ENCODE assay signal across 18 cellular contexts in genomic region chr2:69191672-69192071, GRCh38.
"Had no signal": no experiment of that assay in that cellular context is flagged by ENCODE, and none has a peak within 500 bp of the region (broad histone marks: within the 10 kb centered on the region; RNA-seq: fewer than 3 reads in every experiment).

No MANE protein-coding gene starts in this region.

- H3K4me1 ChIP-seq: gastrocnemius medialis had no signal

- H3K36me3 Mint-ChIP-seq: activated CD8-positive, alpha-beta memory T cell treated with anti-CD3 and anti-CD28 coated beads, Interleukin-2, amount 10 ng/mL, durations not matched to agents 7 days and 5 days; activated naive CD8-positive, alpha-beta T cell treated with anti-CD3 and anti-CD28 coated beads, Interleukin-2, amount 10 ng/mL, durations not matched to agents 7 days and 5 days; stimulated activated effector memory CD8-positive, alpha-beta T cell treated with anti-CD3 and anti-CD28 coated beads, Interleukin-12 subunit alpha, Interleukin-12 subunit beta, amount 100 ng/mL, for 72 hours had no signal

- H3K4me3 ChIP-seq: ascending aorta, gastrocnemius medialis, heart right ventricle, neural progenitor cell had no signal

- H3K9me3 Mint-ChIP-seq: activated naive CD8-positive, alpha-beta T cell treated with anti-CD3 and anti-CD28 coated beads, Interleukin-2, amount 10 ng/mL, durations not matched to agents 7 days and 5 days; activated T-cell treated with anti-CD3 and anti-CD28 coated beads, Interleukin-2, amount 50 U/mL, for 24 hours; neural progenitor cell; stimulated activated effector memory CD8-positive, alpha-beta T cell treated with anti-CD3 and anti-CD28 coated beads, Interleukin-12 subunit alpha, Interleukin-12 subunit beta, amount 100 ng/mL, for 72 hours; type B pancreatic cell had no signal

- H3K9me3 ChIP-seq: ascending aorta, gastrocnemius medialis, heart right ventricle had no signal

- H3K27me3 Mint-ChIP-seq: type B pancreatic cell had no signal

- H3K4me1 Mint-ChIP-seq: activated CD8-positive, alpha-beta memory T cell treated with anti-CD3 and anti-CD28 coated beads, Interleukin-2, amount 10 ng/mL, durations not matched to agents 7 days and 5 days; activated naive CD8-positive, alpha-beta T cell treated with anti-CD3 and anti-CD28 coated beads, Interleukin-2, amount 10 ng/mL, durations not matched to agents 7 days and 5 days; stimulated activated effector memory CD8-positive, alpha-beta T cell treated with anti-CD3 and anti-CD28 coated beads, Interleukin-12 subunit alpha, Interleukin-12 subunit beta, amount 100 ng/mL, for 72 hours had no signal

- DNase-seq: activated CD4-positive, alpha-beta T cell treated with anti-CD3 and anti-CD28 coated beads, Interleukin-2, amount 50 U/mL, for 48 hours; activated CD4-positive, CD25-positive, alpha-beta regulatory T cell treated with anti-CD3 and anti-CD28 coated beads, Interleukin-2, amount 50 U/mL, for 72 hours; activated CD8-positive, alpha-beta memory T cell treated with anti-CD3 and anti-CD28 coated beads, Interleukin-2, amount 10 ng/mL, durations not matched to agents 7 days and 5 days; activated gamma-delta T cell; activated naive CD8-positive, alpha-beta T cell treated with anti-CD3 and anti-CD28 coated beads, Interleukin-2, amount 10 ng/mL, durations not matched to agents 7 days and 5 days; activated T-cell treated with anti-CD3 and anti-CD28 coated beads, Interleukin-2, amount 50 U/mL, for 24 hours; gastrocnemius medialis; heart right ventricle; kidney; left ventricle myocardium superior; mesenchymal stem cell; small intestine; substantia nigra had no signal

- H3K4me2 ChIP-seq: neural progenitor cell had no signal

- H3K27ac ChIP-seq: gastrocnemius medialis, heart right ventricle, neural progenitor cell had no signal

- H2AFZ ChIP-seq: neural progenitor cell had no signal

- H3K27ac Mint-ChIP-seq: activated CD8-positive, alpha-beta memory T cell treated with anti-CD3 and anti-CD28 coated beads, Interleukin-2, amount 10 ng/mL, durations not matched to agents 7 days and 5 days; activated naive CD8-positive, alpha-beta T cell treated with anti-CD3 and anti-CD28 coated beads, Interleukin-2, amount 10 ng/mL, durations not matched to agents 7 days and 5 days; activated T-cell treated with anti-CD3 and anti-CD28 coated beads, Interleukin-2, amount 50 U/mL, for 24 hours; neural progenitor cell; stimulated activated effector memory CD8-positive, alpha-beta T cell treated with anti-CD3 and anti-CD28 coated beads, Interleukin-12 subunit alpha, Interleukin-12 subunit beta, amount 100 ng/mL, for 72 hours; type B pancreatic cell had no signal

- H3K36me3 ChIP-seq: gastrocnemius medialis, neural progenitor cell had no signal

- H3K27me3 ChIP-seq: ascending aorta, gastrocnemius medialis, heart right ventricle, neural progenitor cell had no signal

- H3K4me3 Mint-ChIP-seq: activated CD8-positive, alpha-beta memory T cell treated with anti-CD3 and anti-CD28 coated beads, Interleukin-2, amount 10 ng/mL, durations not matched to agents 7 days and 5 days; activated naive CD8-positive, alpha-beta T cell treated with anti-CD3 and anti-CD28 coated beads, Interleukin-2, amount 10 ng/mL, durations not matched to agents 7 days and 5 days; activated T-cell treated with anti-CD3 and anti-CD28 coated beads, Interleukin-2, amount 50 U/mL, for 24 hours; neural progenitor cell; stimulated activated effector memory CD8-positive, alpha-beta T cell treated with anti-CD3 and anti-CD28 coated beads, Interleukin-12 subunit alpha, Interleukin-12 subunit beta, amount 100 ng/mL, for 72 hours; type B pancreatic cell had no signal

- H3K9ac ChIP-seq: neural progenitor cell had no signal

- ATAC-seq: activated CD8-positive, alpha-beta memory T cell treated with anti-CD3 and anti-CD28 coated beads, Interleukin-2, amount 10 ng/mL, durations not matched to agents 7 days and 5 days; esophagus mucosa; gastrocnemius medialis; heart right ventricle; left ventricle myocardium superior; stimulated activated effector memory CD8-positive, alpha-beta T cell treated with anti-CD3 and anti-CD28 coated beads, Interleukin-12 subunit alpha, Interleukin-12 subunit beta, amount 100 ng/mL, for 72 hours had no signal
